ENCODE assay signal across 9 cellular contexts in the genomic region with DNA sequence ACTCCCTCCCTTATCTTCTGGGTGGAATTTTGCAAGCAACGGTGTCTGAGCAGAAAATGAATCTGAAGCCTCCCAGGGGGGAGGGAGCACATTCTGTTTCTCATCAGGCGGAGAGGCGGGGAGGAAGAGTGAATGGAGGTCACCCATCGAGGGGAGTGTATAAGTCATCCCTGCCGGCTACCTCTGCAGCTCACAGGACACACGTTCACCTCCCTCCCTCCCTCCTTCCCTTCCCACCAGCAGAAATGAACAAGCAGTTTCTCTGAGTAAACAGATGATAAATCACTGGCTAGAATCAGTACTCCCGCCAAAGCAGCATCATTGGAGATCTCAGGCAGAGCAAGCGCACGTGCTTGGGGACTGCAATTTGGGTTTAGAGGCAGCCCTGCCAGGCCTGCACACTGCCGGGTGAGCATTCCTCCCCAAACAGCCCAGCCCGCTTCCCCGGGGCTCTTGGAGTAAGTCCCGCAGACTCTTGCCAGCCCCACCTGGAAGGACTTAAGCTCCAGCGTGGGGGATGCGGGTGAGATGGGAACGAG. TPM values are rescaled to one million over a fixed set of nuclear protein-coding genes. Genes with fewer than 3 reads are reported as not detected.
DNase-seq lines count a peak whose midpoint lies in the region; ATAC-seq and TF ChIP-seq lines count a peak whose summit lies in the region.
"Had no signal": no experiment of that assay in that cellular context is flagged by ENCODE, and none has a peak within 500 bp of the region (broad histone marks: within the 10 kb centered on the region; RNA-seq: fewer than 3 reads in every experiment).

No MANE protein-coding gene starts in this region.

- no peak overlapping the region for H3K9ac ChIP-seq in PC-3 (ENCODE audit: low read length)

- no peaks in the 10 kb centered on the region for H3K27me3 ChIP-seq in PC-3 (ENCODE audit: low read length)

- H3K9me3 Mint-ChIP-seq in glutamatergic neuron (ENCODE audit: unreplicated experiment): peaks cover 1% of the 10 kb centered on the region

- POLR2A ChIA-PET in PC-3 (lab: Charles Lee; ENCODE audit: unreplicated experiment): interaction anchor here (0.6 to 1.1 kb wide), 2 partner anchors 171 to 182 kb away, joined by 3 to 6 read pairs; no protein-coding TSS in a partner anchor

- H3K36me3 Mint-ChIP-seq in glutamatergic neuron (ENCODE audit: unreplicated experiment): no peaks in the 10 kb centered on the region

- peak; percentile 43 for ATAC-seq in PC-3
- no peak for ATAC-seq in GM21529 (IDR thresholded peaks at IDR 0.05; ENCODE audit: unreplicated experiment)

- peak overlapping the region; percentile 54 for H3K4me2 ChIP-seq in PC-3 (ENCODE audit: low read length)

- no peaks in the 10 kb centered on the region for H3F3A ChIP-seq in PC-3 (ENCODE audit: low read length, unreplicated experiment)

- intact Hi-C loops in PC-3 (cut with micrococcal nuclease): loop anchor here (1.0 to 10.0 kb wide), 3 partner anchors 36 to 238 kb away; no protein-coding TSS in a partner anchor

- 0 out of 2 replicates have a peak overlapping the region, but pooled peaks have one; percentile 12 for H3K27ac ChIP-seq in PC-3 (ENCODE audit: low read length)
- H3K27ac ChIP-seq: neutrophil had no signal

- H3K4me1 Mint-ChIP-seq in glutamatergic neuron (ENCODE audit: low read depth, unreplicated experiment): peaks cover 18% of the 10 kb centered on the region

- H4K20me1 ChIP-seq in PC-3 (ENCODE audit: low read length): no peaks in the 10 kb centered on the region

- no peak overlapping the region for H3K4me3 Mint-ChIP-seq in glutamatergic neuron (ENCODE audit: unreplicated experiment)

- peaks cover 27% of the 10 kb centered on the region for H3K4me1 ChIP-seq in PC-3 (ENCODE audit: insufficient read depth, low read length)

- no peak overlapping the region for H2AFZ ChIP-seq in PC-3 (ENCODE audit: low read length)

- no peaks in the 10 kb centered on the region for H3K36me3 ChIP-seq in PC-3 (ENCODE audit: low read depth, low read length)
- H3K36me3 ChIP-seq: neutrophil had no signal

- DNase-seq in GM03348 (ENCODE audit: low spot score) (peak; percentile 50), PC-3 (peak; percentile 83), glutamatergic neuron (peak; percentile 20), skeletal muscle cell (ENCODE audit: low read depth) (peak; percentile 79)
- no peak for DNase-seq in NK-92 treated with Interleukin-12 subunit alpha and Interleukin-12 subunit beta, amount 100 ng/mL, for 24 hours (lab: John Stamatoyannopoulos, UW)
- DNase-seq in activated CD4-positive, alpha-beta T cell treated with anti-CD3 and anti-CD28 coated beads for 48 hours: no peak

- TF ChIP-seq CTCF in PC-3 (conservative IDR thresholded peaks at IDR 0.05; ENCODE audit: low read depth, low read length) (no peak), glutamatergic neuron (IDR thresholded peaks at IDR 0.05; ENCODE audit: partially characterized antibody, unreplicated experiment) (no peak)

- H3K79me2 ChIP-seq in PC-3 (ENCODE audit: low read length): 0 out of 2 replicates have a peak, but pooled peaks cover 7% of the 10 kb centered on the region

- BruUV-seq in PC-3 (replicated peaks; lab: Mats Ljungman, UMichigan): no TSS peak

- H3K27me3 Mint-ChIP-seq in glutamatergic neuron (ENCODE audit: unreplicated experiment): peaks cover 10% of the 10 kb centered on the region

- no peaks in the 10 kb centered on the region for H3K9me2 ChIP-seq in PC-3 (replicated peaks; ENCODE audit: low read length)

- no peaks in the 10 kb centered on the region for H3K9me3 ChIP-seq in PC-3 (ENCODE audit: low read length)
- H3K9me3 ChIP-seq: neutrophil had no signal

- H3K27ac Mint-ChIP-seq in glutamatergic neuron (ENCODE audit: unreplicated experiment): no peak overlapping the region

- CTCF ChIA-PET in PC-3 (lab: Charles Lee): interaction anchor here (0.6 to 1.4 kb wide), 3 partner anchors 42 to 647 kb away, joined by 4 to 7 read pairs (median 4); no protein-coding TSS in a partner anchor

- H3K4me3 ChIP-seq in PC-3 (ENCODE audit: low read length) (no peak overlapping the region), skeletal muscle cell (ENCODE audit: low read depth, low read length) (no peak overlapping the region)

RNA-seq across cellular contexts. Expression of a gene that starts 38.3 kb away (rescaled TPM):
- total RNA-seq in PC-3 (2014; rRNA removed) (0.07 TPM in 1 of 2 replicates, not detected in the other), glutamatergic neuron (ENCODE audit: unreplicated experiment) (not detected)
- total RNA-seq: dermis microvascular lymphatic vessel endothelial cell had no signal

RNA-seq across cellular contexts. Expression of a gene that starts 56.7 kb away (rescaled TPM):
- total RNA-seq in PC-3 (2014; rRNA removed): 0.29 and 0.36 TPM in 2 replicates
- total RNA-seq in glutamatergic neuron (ENCODE audit: unreplicated experiment): not detected

Comparison
In these comparisons a context has a peak if more than half of its experiments do, and no peak if none do; other contexts are left out.
1. DNase-seq: peak in GM03348 (single experiment), PC-3 (single experiment), glutamatergic neuron (single experiment) and skeletal muscle cell (single experiment); none in NK-92 treated with Interleukin-12 subunit alpha and Interleukin-12 subunit beta, amount 100 ng/mL, for 24 hours (single experiment) and activated CD4-positive, alpha-beta T cell treated with anti-CD3 and anti-CD28 coated beads for 48 hours (single experiment).